In genomic region chr13:113123226-113124150, GRCh38 we compare ENCODE assay signal across 8 cellular contexts. TPM values are rescaled to one million over a fixed set of nuclear protein-coding genes. Genes with fewer than 3 reads are reported as not detected.
DNase-seq lines count a peak whose midpoint lies in the region; ATAC-seq and TF ChIP-seq lines count a peak whose summit lies in the region.

No MANE protein-coding gene starts in this region.

- H3K9me3 ChIP-seq in DND-41 (ENCODE audit: insufficient read depth, low read length, severe bottlenecking) (no peaks in the 10 kb centered on the region), transverse colon (no peaks in the 10 kb centered on the region), T-helper 17 cell (ENCODE audit: control insufficient read depth, low read length, poor library complexity, severe bottlenecking) (no peaks in the 10 kb centered on the region)

- H3K4me1 ChIP-seq in DND-41 (ENCODE audit: insufficient read depth, low read length) (no peaks in the 10 kb centered on the region), transverse colon (peaks cover 0 to 7% (median 0%) of the 10 kb centered on the region in 4 donors)

- no peaks in the 10 kb centered on the region for H3K36me3 ChIP-seq in DND-41 (ENCODE audit: insufficient read depth, low read length)
- no peaks in the 10 kb centered on the region for H3K36me3 ChIP-seq in transverse colon

- peaks cover 13% of the 10 kb centered on the region for H3K4me1 Mint-ChIP-seq in osteocyte (ENCODE audit: unreplicated experiment)
- H3K4me1 Mint-ChIP-seq in T-helper 17 cell = peaks cover 5% of the 10 kb centered on the region

- in situ Hi-C loops in transverse colon (cut with MboI; ENCODE audit: low pct_ligation_motif_present in 1 of 4, low pct_unique_long_range_greater_than_20kb in 1 of 4, low sequenced_read_pairs in 3 of 4) = no loop called here

- no peak for TF ChIP-seq POLR2A in transverse colon (IDR thresholded peaks at IDR 0.05)

- WGBS in transverse colon (ENCODE audit: low coverage in 1 of 2), 2 donors = 81% methylated on average over 26 of the region's 26 CpGs; no CpG with 5 or more reads in 1 of the 2 donors

- H3K9me3 Mint-ChIP-seq in osteocyte (ENCODE audit: unreplicated experiment) = no peaks in the 10 kb centered on the region

- no peak overlapping the region for H2AFZ ChIP-seq in DND-41 (ENCODE audit: low read depth, low read length)

- H4K20me1 ChIP-seq in DND-41 (ENCODE audit: insufficient read depth, low read length) = peaks cover 4% of the 10 kb centered on the region; the same call in 1 of the 2 replicates

- H3K4me3 ChIP-seq in DND-41 (ENCODE audit: low read depth in 1 of 2, low read length in 2 of 2) (no peak overlapping the region), LNCaP clone FGC (ENCODE audit: low read depth, low read length) (no peak overlapping the region), epithelial cell of proximal tubule (ENCODE audit: low read depth, low read length) (no peak overlapping the region), transverse colon (peak overlapping the region in 1 of 4 donors; percentile 1)

- peak; percentile 42 for TF ChIP-seq CTCF in DND-41 (IDR thresholded peaks at IDR 0.05; ENCODE audit: borderline replicate concordance, extremely low read depth, low read length, poor library complexity, severe bottlenecking)
- TF ChIP-seq CTCF in LNCaP clone FGC (IDR thresholded peaks at IDR 0.05; ENCODE audit: control insufficient read depth, extremely low read depth, insufficient read depth) = 0 out of 2 replicates have a peak, but pooled peaks have one; percentile 15
- TF ChIP-seq CTCF in epithelial cell of proximal tubule (conservative IDR thresholded peaks at IDR 0.05; ENCODE audit: low read depth, low read length) = peak; percentile 27
- no peak for TF ChIP-seq CTCF in osteocyte (IDR thresholded peaks at IDR 0.05)
- no peak for TF ChIP-seq CTCF in transverse colon (IDR thresholded peaks at IDR 0.05)

- ATAC-seq in DND-41 (ENCODE audit: insufficient read depth, low read depth) = no peak
- no peak for ATAC-seq in GM18520 (IDR thresholded peaks at IDR 0.05; ENCODE audit: unreplicated experiment)
- no peak for ATAC-seq in T-helper 17 cell
- no peak for ATAC-seq in GM21717 (IDR thresholded peaks at IDR 0.05; ENCODE audit: unreplicated experiment)

- no peak for DNase-seq in DND-41
- no peak for DNase-seq in LNCaP clone FGC (ENCODE audit: low read depth)
- no peak for DNase-seq in epithelial cell of proximal tubule (ENCODE audit: low read depth)
- peak; percentile 75 for DNase-seq in osteocyte (ENCODE audit: extremely low spot score, unreplicated experiment)
- DNase-seq in transverse colon = no peak
- no peak for DNase-seq in T-helper 17 cell

- H3K4me3 Mint-ChIP-seq in osteocyte (ENCODE audit: unreplicated experiment) (no peak overlapping the region), T-helper 17 cell (no peak overlapping the region)

- H3K79me2 ChIP-seq in DND-41 (ENCODE audit: insufficient read depth, low read length) = no peaks in the 10 kb centered on the region

- H3K4me2 ChIP-seq in DND-41 (ENCODE audit: insufficient read depth, low read length) = no peak overlapping the region

- H3K36me3 Mint-ChIP-seq in osteocyte (ENCODE audit: unreplicated experiment) (no peaks in the 10 kb centered on the region), T-helper 17 cell (ENCODE audit: low read depth) (peaks cover 7% of the 10 kb centered on the region)

- no peaks in the 10 kb centered on the region for H3K27me3 ChIP-seq in DND-41 (ENCODE audit: insufficient read depth, low read length, poor library complexity)
- H3K27me3 ChIP-seq in transverse colon = no peaks in the 10 kb centered on the region

- no peak overlapping the region for H3K27ac ChIP-seq in DND-41 (ENCODE audit: low read length)
- H3K27ac ChIP-seq in transverse colon = no peak overlapping the region

- H3K27ac Mint-ChIP-seq in osteocyte (ENCODE audit: unreplicated experiment) (peak overlapping the region; percentile 41), T-helper 17 cell (no peak overlapping the region)

- no peak for TF ChIP-seq EP300 in transverse colon (IDR thresholded peaks at IDR 0.05; ENCODE audit: low read depth)

- H3K9ac ChIP-seq in DND-41 (ENCODE audit: low read depth, low read length) = no peak overlapping the region

- intact Hi-C loops in transverse colon (cut with DNase I; ENCODE audit: low total_unique reads) = no loop called here

- H3K27me3 Mint-ChIP-seq in osteocyte (ENCODE audit: unreplicated experiment) = peaks cover 10% of the 10 kb centered on the region
- peaks cover 48% of the 10 kb centered on the region for H3K27me3 Mint-ChIP-seq in T-helper 17 cell

RNA-seq across cellular contexts. Expression of gene F10, which starts 0.9 kb away (rescaled TPM):
- total RNA-seq in epithelial cell of proximal tubule = 0.12 TPM in 1 of 2 replicates, not detected in the other
- 1.8 and 2.0 TPM in 2 replicates for total RNA-seq in osteocyte
- 1 to 10 TPM in 3 of 4 donors, under 1 TPM in 1; 0.60 to 4.6 (median 3.4) TPM for total RNA-seq in transverse colon
- not detected for total RNA-seq in T-helper 17 cell

RNA-seq across cellular contexts. Expression of gene F7, which starts 17.9 kb away (rescaled TPM):
- total RNA-seq in epithelial cell of proximal tubule (0.06 TPM in 1 of 2 replicates, not detected in the other), osteocyte (not detected in 2 replicates), transverse colon (not detected), T-helper 17 cell (not detected)

RNA-seq across cellular contexts. Expression of gene PROZ, which starts 35.0 kb away (rescaled TPM):
- total RNA-seq in epithelial cell of proximal tubule (not detected in 2 replicates), osteocyte (not detected in 2 replicates), transverse colon (not detected), T-helper 17 cell (not detected)

Comparison
In these comparisons a context has a peak if more than half of its experiments do, and no peak if none do; other contexts are left out.
1. CTCF ChIP-seq: peak in DND-41 (single experiment), LNCaP clone FGC (single experiment) and epithelial cell of proximal tubule (single experiment); none in osteocyte (single experiment) and transverse colon (0 of 5).